Comparison of ENCODE assay signal across 11 cellular contexts in genomic region chr7:18700147-18700546, GRCh38.
DNase-seq lines count a peak whose midpoint lies in the region.
"Had no signal": no experiment of that assay in that cellular context is flagged by ENCODE, and none has a peak within 500 bp of the region (broad histone marks: within the 10 kb centered on the region; RNA-seq: fewer than 3 reads in every experiment).

No MANE protein-coding gene starts in this region.

- DNase-seq in NCI-H1105 treated with DMSO at 0.1 percent for 48 hours (lab: John Stamatoyannopoulos, UW) (peak; percentile 4), NCI-H1105 (lab: John Stamatoyannopoulos, UW) (no peak), H7 (peak; percentile 1), OCI-M1 (lab: John Stamatoyannopoulos, UW) (peak; percentile 84), iPS-NIHi11 (ENCODE audit: low spot score) (peak; percentile 33), inferior parietal cortex (ENCODE audit: extremely low spot score) (no peak), NCI-H2171 (lab: John Stamatoyannopoulos, UW) (no peak)
- no peak for DNase-seq in stimulated activated CD4-positive, alpha-beta T cell treated with anti-CD3 and anti-CD28 coated beads, Interleukin-2, amount 100 ng/mL, for 48 hours
- DNase-seq: activated gamma-delta T cell treated with Interleukin-2 at 50 U/mL for 16 hours; NCI-H748 treated with DMSO at 0.1 percent for 48 hours; stimulated activated naive CD4-positive, alpha-beta T cell treated with Interleukin-2 at 50 U/mL for 16 hours had no signal

- H3K4me3 ChIP-seq in H7 (ENCODE audit: insufficient read depth, low read depth, low read length) = no peak overlapping the region

- no peaks in the 10 kb centered on the region for H3K27me3 ChIP-seq in H7 (ENCODE audit: control insufficient read depth, insufficient read depth, low read length)

- H3K36me3 ChIP-seq in H7 (replicated peaks; ENCODE audit: control insufficient read depth, insufficient read depth, low read length) = no peaks in the 10 kb centered on the region

Comparison
In these comparisons a context has a peak if more than half of its experiments do, and no peak if none do; other contexts are left out.
1. DNase-seq: peak in NCI-H1105 treated with DMSO at 0.1 percent for 48 hours (single experiment), H7 (single experiment), OCI-M1 (single experiment) and iPS-NIHi11 (single experiment); none in NCI-H1105 (single experiment), inferior parietal cortex (single experiment), NCI-H2171 (single experiment) and stimulated activated CD4-positive, alpha-beta T cell treated with anti-CD3 and anti-CD28 coated beads, Interleukin-2, amount 100 ng/mL, for 48 hours (0 of 2).